Comparison of ENCODE assay signal across 7 cellular contexts in genomic region chr10:101653536-101653935, GRCh38.
"Had no signal": no experiment of that assay in that cellular context is flagged by ENCODE, and none has a peak within 500 bp of the region (broad histone marks: within the 10 kb centered on the region; RNA-seq: fewer than 3 reads in every experiment).

No MANE protein-coding gene starts in this region.

- H3K9me3 Mint-ChIP-seq: GM23338, HFFc6 had no signal

- ATAC-seq: GM23338, HCT116, K562 had no signal

- DNase-seq: H7, HFFc6, IMR-90, KG1 had no signal

- H3K4me3 Mint-ChIP-seq: GM23338, HFFc6 had no signal

- H3K27ac Mint-ChIP-seq: GM23338, HFFc6 had no signal
